Comparison of ENCODE assay signal across 8 cellular contexts in the genomic region with DNA sequence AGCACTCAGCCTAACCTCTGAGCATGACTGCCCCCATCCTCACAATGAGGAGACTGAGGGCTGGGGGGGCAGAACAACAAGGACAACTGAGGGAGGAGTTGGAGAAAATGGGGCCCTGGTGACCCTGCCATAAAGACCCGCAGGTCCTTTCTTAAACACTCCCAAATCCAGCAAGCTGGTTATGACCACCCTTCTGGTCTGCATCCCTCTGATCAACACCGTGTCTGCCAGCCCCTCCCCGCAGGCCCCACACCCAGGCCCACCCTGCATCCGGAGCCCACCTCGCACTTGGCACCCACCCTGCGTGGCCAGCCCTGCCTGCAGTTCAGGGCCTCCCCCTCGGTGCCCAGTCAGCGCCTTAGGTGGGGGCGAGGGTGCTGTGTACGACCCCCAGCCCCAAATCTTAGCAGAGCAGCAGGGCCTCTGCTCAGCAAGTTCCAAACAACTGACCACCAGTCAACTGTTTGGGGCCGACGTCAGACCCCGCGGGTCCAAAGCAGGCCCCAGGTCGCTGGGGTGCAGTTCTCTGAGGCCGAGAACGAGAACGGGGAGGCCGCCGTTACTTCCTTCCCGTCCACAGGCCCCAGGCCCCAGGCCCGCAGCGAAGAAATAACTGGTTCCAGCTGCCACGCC. TPM values are rescaled to one million over a fixed set of nuclear protein-coding genes. Genes with fewer than 3 reads are reported as not detected.
DNase-seq lines count a peak whose midpoint lies in the region; ATAC-seq and TF ChIP-seq lines count a peak whose summit lies in the region.

No MANE protein-coding gene starts in this region.

- peak overlapping the region; percentile 90 for H3K4me2 ChIP-seq in DOHH2 (ENCODE audit: low read length)

- TF ChIP-seq CTCF in DOHH2 (IDR thresholded peaks at IDR 0.05; ENCODE audit: low read depth, low read length, poor library complexity, severe bottlenecking) = no peak
- no peak for TF ChIP-seq CTCF in tibial nerve (IDR thresholded peaks at IDR 0.05)

- H3K4me1 ChIP-seq in DOHH2 (ENCODE audit: control insufficient read depth, low read length) = peaks cover 67% of the 10 kb centered on the region
- H3K4me1 ChIP-seq in tibial nerve = peaks cover 5 to 65% (median 57%) of the 10 kb centered on the region in 4 donors

- H3K9me2 ChIP-seq in DOHH2 (replicated peaks; ENCODE audit: control insufficient read depth, low read length) = no peaks in the 10 kb centered on the region

- H3K27me3 ChIP-seq in DOHH2 (ENCODE audit: control insufficient read depth, low read length) (peaks cover 97% of the 10 kb centered on the region), tibial nerve (no peaks in the 10 kb centered on the region)

- no peaks in the 10 kb centered on the region for H3K9me3 Mint-ChIP-seq in activated naive CD8-positive, alpha-beta T cell treated with anti-CD3 and anti-CD28 coated beads, Interleukin-2, amount 50 U/mL, for 24 hours

- no peaks in the 10 kb centered on the region for H3K9me3 ChIP-seq in DOHH2 (ENCODE audit: control insufficient read depth, insufficient read depth, low read length)
- H3K9me3 ChIP-seq in tibial nerve = no peaks in the 10 kb centered on the region

- no peaks in the 10 kb centered on the region for H3K27me3 Mint-ChIP-seq in activated naive CD8-positive, alpha-beta T cell treated with anti-CD3 and anti-CD28 coated beads, Interleukin-2, amount 50 U/mL, for 24 hours

- no peaks in the 10 kb centered on the region for H3K36me3 Mint-ChIP-seq in activated naive CD8-positive, alpha-beta T cell treated with anti-CD3 and anti-CD28 coated beads, Interleukin-2, amount 50 U/mL, for 24 hours (ENCODE audit: low read depth)

- H3K4me3 Mint-ChIP-seq in activated naive CD8-positive, alpha-beta T cell treated with anti-CD3 and anti-CD28 coated beads, Interleukin-2, amount 50 U/mL, for 24 hours = peak overlapping the region; percentile 74

- peak overlapping the region; percentile 78 for H3K27ac Mint-ChIP-seq in activated naive CD8-positive, alpha-beta T cell treated with anti-CD3 and anti-CD28 coated beads, Interleukin-2, amount 50 U/mL, for 24 hours

- no peak for DNase-seq in activated naive CD8-positive, alpha-beta T cell treated with anti-CD3 and anti-CD28 coated beads, Interleukin-2, amount 50 U/mL, for 24 hours
- DNase-seq in left colon (peak; percentile 22 to 34), tibial nerve (ENCODE audit: low spot score in 2 of 2) (no peak), DMS114 treated with DMSO at 0.1 percent for 48 hours (lab: John Stamatoyannopoulos, UW; ENCODE audit: unreplicated experiment) (no peak), NCI-H82 treated with DMSO at 0.1 percent for 48 hours (lab: John Stamatoyannopoulos, UW; ENCODE audit: unreplicated experiment) (no peak)
- DNase-seq in stimulated activated CD4-positive, alpha-beta T cell treated with anti-CD3 and anti-CD28 coated beads, Interleukin-2, amount 100 ng/mL, for 24 hours = no peak

- 0 out of 2 replicates have a peak, but pooled peaks cover 9% of the 10 kb centered on the region for H3F3A ChIP-seq in DOHH2 (ENCODE audit: control insufficient read depth, insufficient read depth)

- no peak for TF ChIP-seq EP300 in tibial nerve (IDR thresholded peaks at IDR 0.05)

- 0 out of 2 replicates have a peak, but pooled peaks cover 5% of the 10 kb centered on the region for H4K20me1 ChIP-seq in DOHH2 (ENCODE audit: control insufficient read depth, insufficient read depth, low read depth, low read length)

- H3K4me3 ChIP-seq in DOHH2 (ENCODE audit: low read length) (peak overlapping the region; percentile 67), tibial nerve (peak overlapping the region; percentile 58 to 89 (median 80))

- no peak for TF ChIP-seq POLR2A in tibial nerve (IDR thresholded peaks at IDR 0.05)

- peaks cover 57% of the 10 kb centered on the region for H3K4me1 Mint-ChIP-seq in activated naive CD8-positive, alpha-beta T cell treated with anti-CD3 and anti-CD28 coated beads, Interleukin-2, amount 50 U/mL, for 24 hours

- H3K79me2 ChIP-seq in DOHH2 (ENCODE audit: control insufficient read depth, low read length) = no peaks in the 10 kb centered on the region

- 5 to 7% methylated on average over 17 to 21 of the region's 24 CpGs for WGBS in tibial nerve, 2 donors

- no peaks in the 10 kb centered on the region for H3K36me3 ChIP-seq in DOHH2 (ENCODE audit: control insufficient read depth, low read length)
- H3K36me3 ChIP-seq in tibial nerve = no peaks in the 10 kb centered on the region

- intact Hi-C loops in left colon (cut with DNase I, micrococcal nuclease) = no loop called here

- ATAC-seq in HG02852 (IDR thresholded peaks at IDR 0.05; ENCODE audit: unreplicated experiment) (peak; percentile 29), left colon (no peak)
- ATAC-seq in activated naive CD8-positive, alpha-beta T cell treated with anti-CD3 and anti-CD28 coated beads, Interleukin-2, amount 50 U/mL, for 24 hours = no peak

- H3K27ac ChIP-seq in DOHH2 (ENCODE audit: low read depth, low read length) = no peak overlapping the region
- peak overlapping the region; percentile 85 to 96 (median 94) for H3K27ac ChIP-seq in tibial nerve

RNA-seq across cellular contexts. Expression of gene ACSS1, which starts 1.2 kb away (rescaled TPM):
- 10 to 100 TPM; 37.8 to 43.6 TPM for total RNA-seq in left colon
- total RNA-seq in tibial nerve = 10 to 100 TPM; 38.5 to 55.5 (median 42.2) TPM

RNA-seq across cellular contexts. Expression of gene VSX1, which starts 25.2 kb away (rescaled TPM):
- total RNA-seq in left colon = not detected
- not detected for total RNA-seq in tibial nerve

Comparison
In these comparisons a context has a peak if more than half of its experiments do, and no peak if none do; other contexts are left out.
1. DNase-seq: peak in left colon (2 of 2); none in activated naive CD8-positive, alpha-beta T cell treated with anti-CD3 and anti-CD28 coated beads, Interleukin-2, amount 50 U/mL, for 24 hours (single experiment), tibial nerve (0 of 2), DMS114 treated with DMSO at 0.1 percent for 48 hours (single experiment), NCI-H82 treated with DMSO at 0.1 percent for 48 hours (single experiment) and stimulated activated CD4-positive, alpha-beta T cell treated with anti-CD3 and anti-CD28 coated beads, Interleukin-2, amount 100 ng/mL, for 24 hours (0 of 2).